Comparison of ENCODE assay signal across 8 cellular contexts in genomic region chr12:105933671-105934665, GRCh38.
DNase-seq lines count a peak whose midpoint lies in the region; ATAC-seq and TF ChIP-seq lines count a peak whose summit lies in the region.

No MANE protein-coding gene starts in this region.

- no peaks in the 10 kb centered on the region for H3K9me3 Mint-ChIP-seq in neural progenitor cell

- H3K9me2 ChIP-seq in Karpas-422 (replicated peaks; ENCODE audit: insufficient read depth, low read length) = no peaks in the 10 kb centered on the region

- H3K36me3 Mint-ChIP-seq in neural progenitor cell = peaks cover 4% of the 10 kb centered on the region

- H3K9ac ChIP-seq in neural progenitor cell (no peak overlapping the region), Karpas-422 (ENCODE audit: low read length) (no peak overlapping the region)

- TF ChIP-seq CTCF in neural progenitor cell (IDR thresholded peaks at IDR 0.05) = no peak

- H3K27ac Mint-ChIP-seq in neural progenitor cell = peak overlapping the region; percentile 79

- no peak overlapping the region for H3K4me3 Mint-ChIP-seq in neural progenitor cell

- no peaks in the 10 kb centered on the region for H3K27me3 ChIP-seq in neural progenitor cell
- no peaks in the 10 kb centered on the region for H3K27me3 ChIP-seq in Karpas-422 (ENCODE audit: low read length)

- H3K4me1 Mint-ChIP-seq in neural progenitor cell = peaks cover 39% of the 10 kb centered on the region

- H3K4me1 ChIP-seq in neural progenitor cell (peaks cover 15% of the 10 kb centered on the region), Karpas-422 (ENCODE audit: low read length) (no peaks in the 10 kb centered on the region)

- H2AFZ ChIP-seq in neural progenitor cell (replicated peaks) (no peak overlapping the region), Karpas-422 (ENCODE audit: low read length) (no peak overlapping the region)

- no peak for ATAC-seq in HG03520 (IDR thresholded peaks at IDR 0.05; ENCODE audit: unreplicated experiment)

- H3K4me3 ChIP-seq in neural progenitor cell (no peak overlapping the region), Karpas-422 (ENCODE audit: low read length) (no peak overlapping the region)

- H3K9me3 ChIP-seq in neural progenitor cell (ENCODE audit: low read depth) (no peaks in the 10 kb centered on the region), Karpas-422 (ENCODE audit: low read length) (no peaks in the 10 kb centered on the region)

- H3K4me2 ChIP-seq in neural progenitor cell = no peak overlapping the region
- no peak overlapping the region for H3K4me2 ChIP-seq in Karpas-422 (ENCODE audit: low read depth, low read length, poor library complexity, severe bottlenecking)

- H3K27me3 Mint-ChIP-seq in neural progenitor cell (ENCODE audit: insufficient read depth, low read depth) = peaks cover 9% of the 10 kb centered on the region

- H3K27ac ChIP-seq in neural progenitor cell (no peak overlapping the region), Karpas-422 (ENCODE audit: low read length) (no peak overlapping the region)

- no peaks in the 10 kb centered on the region for H4K20me1 ChIP-seq in neural progenitor cell (ENCODE audit: low read depth)
- no peaks in the 10 kb centered on the region for H4K20me1 ChIP-seq in Karpas-422 (ENCODE audit: insufficient read depth, low read depth, low read length)

- DNase-seq in AG20443 (ENCODE audit: low spot score) = peak; percentile 96
- peak; percentile 48 for DNase-seq in NCI-H2029 (lab: John Stamatoyannopoulos, UW)
- peak; percentile 94 for DNase-seq in dedifferentiated amniotic fluid mesenchymal stem cell (ENCODE audit: extremely low spot score)
- no peak for DNase-seq in neural progenitor cell (ENCODE audit: low spot score)
- no peak for DNase-seq in Karpas-422
- DNase-seq in stimulated activated CD4-positive, alpha-beta T cell treated with anti-CD3 and anti-CD28 coated beads, Interleukin-4, amount 100 ng/mL, for 24 hours = no peak
- no peak for DNase-seq in central memory CD4-positive, alpha-beta T cell

- H3K36me3 ChIP-seq in neural progenitor cell = no peaks in the 10 kb centered on the region
- H3K36me3 ChIP-seq in Karpas-422 (ENCODE audit: insufficient read depth, low read length) = no peaks in the 10 kb centered on the region

- H3F3A ChIP-seq in neural progenitor cell (ENCODE audit: low read depth) = no peaks in the 10 kb centered on the region

- H3K79me2 ChIP-seq in neural progenitor cell (ENCODE audit: low read depth) = no peaks in the 10 kb centered on the region
- H3K79me2 ChIP-seq in Karpas-422 (ENCODE audit: low read length) = no peaks in the 10 kb centered on the region

Comparison
In these comparisons a context has a peak if more than half of its experiments do, and no peak if none do; other contexts are left out.
1. DNase-seq: peak in AG20443 (single experiment), NCI-H2029 (single experiment) and dedifferentiated amniotic fluid mesenchymal stem cell (single experiment); none in neural progenitor cell (single experiment), Karpas-422 (single experiment), stimulated activated CD4-positive, alpha-beta T cell treated with anti-CD3 and anti-CD28 coated beads, Interleukin-4, amount 100 ng/mL, for 24 hours (single experiment) and central memory CD4-positive, alpha-beta T cell (single experiment).